Comparison of ENCODE assay signal across 29 cellular contexts in genomic region chr21:39054066-39054465, GRCh38.
A peak's percentile ranks its signal among the peaks of the same experiment; 100 is the strongest.
DNase-seq lines count a peak whose midpoint lies in the region; ATAC-seq and TF ChIP-seq lines count a peak whose summit lies in the region.
"Had no signal": no experiment of that assay in that cellular context is flagged by ENCODE, and none has a peak within 500 bp of the region (broad histone marks: within the 10 kb centered on the region; RNA-seq: fewer than 3 reads in every experiment).

No MANE protein-coding gene starts in this region.

- H4K12ac ChIP-seq in trophoblast cell (ENCODE audit: low read depth, low read length): no peak overlapping the region

- no peak overlapping the region for H4K8ac ChIP-seq in trophoblast cell (ENCODE audit: low read depth, low read length)

- no peaks in the 10 kb centered on the region for H3K79me2 ChIP-seq in trophoblast cell (ENCODE audit: control insufficient read depth, insufficient read depth, low read length, poor library complexity)

- H4K91ac ChIP-seq in trophoblast cell (ENCODE audit: low read depth, low read length): no peak overlapping the region

- TF ChIP-seq POLR2A in heart left ventricle (IDR thresholded peaks at IDR 0.05) (no peak), esophagus squamous epithelium (IDR thresholded peaks at IDR 0.05) (no peak), suprapubic skin (IDR thresholded peaks at IDR 0.05) (no peak)

- no peak overlapping the region for H2BK5ac ChIP-seq in trophoblast cell (ENCODE audit: low read depth, low read length, poor library complexity)

- no peak overlapping the region for H3K4ac ChIP-seq in trophoblast cell (ENCODE audit: low read depth, low read length)

- H2AFZ ChIP-seq in trophoblast cell (ENCODE audit: insufficient read depth, low read length, poor library complexity): no peak overlapping the region

- H3K9me3 ChIP-seq in heart left ventricle (no peaks in the 10 kb centered on the region), esophagus squamous epithelium (no peaks in the 10 kb centered on the region), trophoblast cell (ENCODE audit: insufficient read depth, low read depth, low read length) (no peaks in the 10 kb centered on the region), suprapubic skin (no peaks in the 10 kb centered on the region), psoas muscle (no peaks in the 10 kb centered on the region)
- H3K9me3 ChIP-seq: Caco-2, HAP-1 had no signal

- no peak for TF ChIP-seq EP300 in suprapubic skin (IDR thresholded peaks at IDR 0.05)

- H3K4me3 ChIP-seq in heart left ventricle: no peak overlapping the region
- no peak overlapping the region for H3K4me3 ChIP-seq in esophagus squamous epithelium
- no peak overlapping the region for H3K4me3 ChIP-seq in trophoblast cell (ENCODE audit: low read depth, low read length)
- H3K4me3 ChIP-seq in suprapubic skin: no peak overlapping the region
- no peak overlapping the region for H3K4me3 ChIP-seq in psoas muscle
- H3K4me3 ChIP-seq: HAP-1, K562 had no signal

- no peak overlapping the region for H3K4me2 ChIP-seq in trophoblast cell (ENCODE audit: low read length)

- no peak overlapping the region for H3K14ac ChIP-seq in trophoblast cell (ENCODE audit: low read length)

- H3K27me3 ChIP-seq in heart left ventricle (no peaks in the 10 kb centered on the region), esophagus squamous epithelium (no peaks in the 10 kb centered on the region), trophoblast cell (ENCODE audit: insufficient read depth, low read length) (no peaks in the 10 kb centered on the region), suprapubic skin (no peaks in the 10 kb centered on the region), psoas muscle (ENCODE audit: insufficient read depth in 3 of 3, low read length in 2 of 3) (no peaks in the 10 kb centered on the region)

- peaks cover 0 to 34% (median 16%) of the 10 kb centered on the region in 12 donors for H3K4me1 ChIP-seq in heart left ventricle
- H3K4me1 ChIP-seq in esophagus squamous epithelium: peaks cover 9 to 52% (median 35%) of the 10 kb centered on the region in 3 donors
- peaks cover 6 to 10% of the 10 kb centered on the region in 2 experiments for H3K4me1 ChIP-seq in trophoblast cell (ENCODE audit: control insufficient read depth in 1 of 2, insufficient read depth in 2 of 2, low read length in 2 of 2)
- peaks cover 56% of the 10 kb centered on the region for H3K4me1 ChIP-seq in suprapubic skin
- H3K4me1 ChIP-seq in psoas muscle: peaks cover 4% of the 10 kb centered on the region
- H3K4me1 ChIP-seq: Caco-2, HAP-1 had no signal

- H2BK12ac ChIP-seq in trophoblast cell (ENCODE audit: low read length): no peak overlapping the region

- H3K18ac ChIP-seq in trophoblast cell (ENCODE audit: low read length): no peak overlapping the region

- no peak overlapping the region for H2BK120ac ChIP-seq in trophoblast cell (ENCODE audit: insufficient read depth, low read length, poor library complexity)

- H3K9ac ChIP-seq in trophoblast cell (ENCODE audit: low read length): no peak overlapping the region

- H2AK5ac ChIP-seq in trophoblast cell (ENCODE audit: low read length): no peak overlapping the region

- H3K79me1 ChIP-seq in trophoblast cell (ENCODE audit: low read length): no peaks in the 10 kb centered on the region

- DNase-seq in heart left ventricle (no peak), left cardiac atrium (no peak), esophagus squamous epithelium (lab: John Stamatoyannopoulos, UW) (no peak), trophoblast cell (peak; percentile 79 to 84), suprapubic skin (ENCODE audit: low spot score in 2 of 2) (no peak), SIG-M5 (lab: John Stamatoyannopoulos, UW) (no peak), psoas muscle (no peak)
- DNase-seq: Caco-2; CD8-positive, alpha-beta T cell; DMS 273 treated with DMSO at 0.1 percent for 48 hours; DMS79; EL; GF-D8; GOT3; HFFc6; NCI-H1105 treated with DMSO at 0.1 percent for 48 hours; NCI-H146; NCI-H1930; NCI-H446; NCI-H526; NCI-H82; NK-92 treated with Interleukin-12 subunit alpha and Interleukin-12 subunit beta, amount 100 ng/mL, for 24 hours; PC-3; Right ventricle myocardium superior had no signal

- no peak for ATAC-seq in heart left ventricle
- no peak for ATAC-seq in left cardiac atrium
- no peak for ATAC-seq in GM21825 (IDR thresholded peaks at IDR 0.05; ENCODE audit: unreplicated experiment)
- no peak for ATAC-seq in psoas muscle
- ATAC-seq: CD8-positive, alpha-beta T cell; K562; PC-3 had no signal

- no peak overlapping the region for H3K23ac ChIP-seq in trophoblast cell (ENCODE audit: low read length)

- TF ChIP-seq CTCF in heart left ventricle (IDR thresholded peaks at IDR 0.05) (no peak), esophagus squamous epithelium (IDR thresholded peaks at IDR 0.05) (no peak), suprapubic skin (IDR thresholded peaks at IDR 0.05) (no peak), psoas muscle (IDR thresholded peaks at IDR 0.05) (no peak)

- no peaks in the 10 kb centered on the region for H3K36me3 ChIP-seq in heart left ventricle
- no peaks in the 10 kb centered on the region for H3K36me3 ChIP-seq in esophagus squamous epithelium
- no peaks in the 10 kb centered on the region for H3K36me3 ChIP-seq in trophoblast cell (ENCODE audit: control insufficient read depth in 1 of 2, insufficient read depth in 2 of 2, low read length in 2 of 2)
- no peaks in the 10 kb centered on the region for H3K36me3 ChIP-seq in suprapubic skin
- H3K36me3 ChIP-seq in psoas muscle (ENCODE audit: insufficient read depth in 1 of 2, low read depth in 1 of 2): no peaks in the 10 kb centered on the region
- H3K36me3 ChIP-seq: HAP-1 had no signal

- intact Hi-C loops in heart left ventricle (cut with DNase I): no loop called here
- intact Hi-C loops in left cardiac atrium (cut with DNase I): no loop called here
- intact Hi-C loops in esophagus squamous epithelium (cut with DNase I): no loop called here
- intact Hi-C loops in psoas muscle (cut with DNase I): no loop called here

- H3K27ac ChIP-seq in heart left ventricle (peak overlapping the region in 8 of 12 donors; percentile 24 to 77 (median 60)), esophagus squamous epithelium (peak overlapping the region in 3 of 4 donors; percentile 54 to 67 (median 57)), trophoblast cell (ENCODE audit: low read depth, low read length) (no peak overlapping the region), suprapubic skin (peak overlapping the region; percentile 39), psoas muscle (no peak overlapping the region)
- H3K27ac ChIP-seq: 22Rv1, C4-2B had no signal

- 90 to 97% (median 93%) methylated on average over 4 of the region's 4 CpGs for WGBS in heart left ventricle, 4 donors
- 56 to 74% methylated on average over 3 to 4 of the region's 4 CpGs for WGBS in esophagus squamous epithelium, 2 donors
- WGBS in trophoblast cell (ENCODE audit: extremely low coverage, insufficient coverage, insufficient read length): no CpG with 5 or more reads among the region's 4 CpGs
- WGBS in suprapubic skin: 59% methylated on average over 4 of the region's 4 CpGs
- WGBS in psoas muscle, 3 donors: 88 to 92% (median 90%) methylated on average over 4 of the region's 4 CpGs

Comparison
In these comparisons a context has a peak if more than half of its experiments do, and no peak if none do; other contexts are left out.
1. DNase-seq: peak in trophoblast cell (2 of 2); none in heart left ventricle (0 of 5), left cardiac atrium (single experiment), esophagus squamous epithelium (single experiment), suprapubic skin (0 of 2), SIG-M5 (single experiment) and psoas muscle (0 of 2).
2. H3K27ac ChIP-seq: peak in heart left ventricle (8 of 12), esophagus squamous epithelium (3 of 4) and suprapubic skin (single experiment); none in trophoblast cell (single experiment) and psoas muscle (single experiment).